ENCODE assay signal across 1 cellular context in the genomic region with DNA sequence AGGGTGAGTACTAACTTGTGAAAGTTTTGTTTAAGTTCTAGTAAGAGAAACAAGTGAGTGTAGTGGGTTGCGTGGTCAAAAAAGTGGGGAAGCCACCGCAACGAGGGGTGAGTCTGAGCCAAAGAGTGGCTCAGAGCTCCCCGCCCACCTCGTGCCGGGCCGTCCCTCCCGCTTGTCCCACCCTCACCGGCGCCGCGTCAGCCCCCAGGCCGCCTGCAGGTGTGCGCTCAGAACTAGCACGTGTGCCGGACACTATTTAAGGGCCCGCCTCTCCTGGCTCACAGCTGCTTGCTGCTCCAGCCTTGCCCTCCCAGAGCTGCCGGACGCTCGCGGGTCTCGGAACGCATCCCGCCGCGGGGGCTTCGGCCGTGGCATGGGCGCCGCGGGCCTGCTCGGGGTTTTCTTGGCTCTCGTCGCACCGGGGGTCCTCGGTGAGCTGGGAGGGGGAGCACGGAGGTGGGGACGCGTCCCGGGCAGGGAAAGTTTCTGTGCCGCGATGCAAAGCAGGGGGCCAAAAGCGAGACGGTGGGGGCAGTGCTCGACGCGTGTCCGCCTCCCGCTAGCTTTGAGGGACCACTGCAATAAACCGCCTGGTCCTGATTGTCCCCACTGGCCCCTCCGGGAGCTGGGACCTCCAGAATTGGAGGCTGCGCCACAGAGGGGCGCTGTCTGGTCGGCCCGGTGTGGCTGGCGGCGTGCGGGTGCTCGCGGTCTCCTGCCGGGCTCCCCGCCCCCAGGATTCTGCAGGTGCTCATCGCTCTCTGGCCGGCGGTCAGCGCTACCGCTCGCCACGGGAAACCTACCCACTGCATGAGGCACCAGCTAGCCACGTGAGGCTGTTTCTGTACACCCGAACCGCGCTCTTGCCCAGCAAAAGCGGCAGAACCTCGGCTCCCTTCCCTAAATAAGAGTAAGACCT.
TF ChIP-seq lines count a peak whose summit lies in the region.

Gene CR2, plus strand, starts transcription at position 283 of the 919 bp plus-strand sequence. Its CDS starts 91 bp downstream, at position 374.

TF ChIP-seq in K562, 482 proteins besides CTCF, POLR2A, EP300 and RAD21 (continued from another document and continues in another):
- TF ChIP-seq KLF13 (tag; IDR thresholded peaks at IDR 0.05; ENCODE audit: borderline replicate concordance, low read depth), result no peak
- no peak for TF ChIP-seq ETV6 (IDR thresholded peaks at IDR 0.05; ENCODE audit: borderline replicate concordance in 1 of 2, low read depth in 2 of 2, low read length in 1 of 2)
- TF ChIP-seq ETV6 (CRISPR knock-in tag; IDR thresholded peaks at IDR 0.05; ENCODE audit: borderline replicate concordance), result no peak
- no peak for TF ChIP-seq ZNF212 (CRISPR knock-in tag; IDR thresholded peaks at IDR 0.05)
- TF ChIP-seq SIN3B (IDR thresholded peaks at IDR 0.05; ENCODE audit: low read depth), result no peak
- no peak for TF ChIP-seq C11orf30 (IDR thresholded peaks at IDR 0.05; ENCODE audit: low read depth)
- TF ChIP-seq, protein P1, sequence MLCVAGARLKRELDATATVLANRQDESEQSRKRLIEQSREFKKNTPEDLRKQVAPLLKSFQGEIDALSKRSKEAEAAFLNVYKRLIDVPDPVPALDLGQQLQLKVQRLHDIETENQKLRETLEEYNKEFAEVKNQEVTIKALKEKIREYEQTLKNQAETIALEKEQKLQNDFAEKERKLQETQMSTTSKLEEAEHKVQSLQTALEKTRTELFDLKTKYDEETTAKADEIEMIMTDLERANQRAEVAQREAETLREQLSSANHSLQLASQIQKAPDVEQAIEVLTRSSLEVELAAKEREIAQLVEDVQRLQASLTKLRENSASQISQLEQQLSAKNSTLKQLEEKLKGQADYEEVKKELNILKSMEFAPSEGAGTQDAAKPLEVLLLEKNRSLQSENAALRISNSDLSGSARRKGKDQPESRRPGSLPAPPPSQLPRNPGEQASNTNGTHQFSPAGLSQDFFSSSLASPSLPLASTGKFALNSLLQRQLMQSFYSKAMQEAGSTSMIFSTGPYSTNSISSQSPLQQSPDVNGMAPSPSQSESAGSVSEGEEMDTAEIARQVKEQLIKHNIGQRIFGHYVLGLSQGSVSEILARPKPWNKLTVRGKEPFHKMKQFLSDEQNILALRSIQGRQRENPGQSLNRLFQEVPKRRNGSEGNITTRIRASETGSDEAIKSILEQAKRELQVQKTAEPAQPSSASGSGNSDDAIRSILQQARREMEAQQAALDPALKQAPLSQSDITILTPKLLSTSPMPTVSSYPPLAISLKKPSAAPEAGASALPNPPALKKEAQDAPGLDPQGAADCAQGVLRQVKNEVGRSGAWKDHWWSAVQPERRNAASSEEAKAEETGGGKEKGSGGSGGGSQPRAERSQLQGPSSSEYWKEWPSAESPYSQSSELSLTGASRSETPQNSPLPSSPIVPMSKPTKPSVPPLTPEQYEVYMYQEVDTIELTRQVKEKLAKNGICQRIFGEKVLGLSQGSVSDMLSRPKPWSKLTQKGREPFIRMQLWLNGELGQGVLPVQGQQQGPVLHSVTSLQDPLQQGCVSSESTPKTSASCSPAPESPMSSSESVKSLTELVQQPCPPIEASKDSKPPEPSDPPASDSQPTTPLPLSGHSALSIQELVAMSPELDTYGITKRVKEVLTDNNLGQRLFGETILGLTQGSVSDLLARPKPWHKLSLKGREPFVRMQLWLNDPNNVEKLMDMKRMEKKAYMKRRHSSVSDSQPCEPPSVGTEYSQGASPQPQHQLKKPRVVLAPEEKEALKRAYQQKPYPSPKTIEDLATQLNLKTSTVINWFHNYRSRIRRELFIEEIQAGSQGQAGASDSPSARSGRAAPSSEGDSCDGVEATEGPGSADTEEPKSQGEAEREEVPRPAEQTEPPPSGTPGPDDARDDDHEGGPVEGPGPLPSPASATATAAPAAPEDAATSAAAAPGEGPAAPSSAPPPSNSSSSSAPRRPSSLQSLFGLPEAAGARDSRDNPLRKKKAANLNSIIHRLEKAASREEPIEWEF (CRISPR knock-in tag; IDR thresholded peaks at IDR 0.05), result no peak
- TF ChIP-seq SREBF2 (CRISPR knock-in tag; IDR thresholded peaks at IDR 0.05), result no peak
- no peak for TF ChIP-seq RFX1 (IDR thresholded peaks at IDR 0.05)
- TF ChIP-seq ZNF766 (CRISPR knock-in tag; conservative IDR thresholded peaks at IDR 0.05), result 0 out of 2 replicates have a peak, but pooled peaks have one; percentile 25
- no peak for TF ChIP-seq ZBTB26 (CRISPR knock-in tag; IDR thresholded peaks at IDR 0.05)
- no peak for TF ChIP-seq OTX1 (CRISPR knock-in tag; IDR thresholded peaks at IDR 0.05)
- no peak for TF ChIP-seq ZBTB43 (CRISPR knock-in tag; IDR thresholded peaks at IDR 0.05)
- no peak for TF ChIP-seq PKNOX1 (IDR thresholded peaks at IDR 0.05)
- TF ChIP-seq REST (CRISPR knock-in tag; IDR thresholded peaks at IDR 0.05; ENCODE audit: low read depth), result no peak
- TF ChIP-seq RNF2 (IDR thresholded peaks at IDR 0.05), result no peak
- no peak for TF ChIP-seq NR4A1 (CRISPR knock-in tag; IDR thresholded peaks at IDR 0.05)
- no peak for TF ChIP-seq NR4A1 (tag; IDR thresholded peaks at IDR 0.05)
- TF ChIP-seq ESRRB (CRISPR knock-in tag; IDR thresholded peaks at IDR 0.05; ENCODE audit: borderline replicate concordance), result no peak
- no peak for TF ChIP-seq ZNF347 (CRISPR knock-in tag; IDR thresholded peaks at IDR 0.05; ENCODE audit: low read depth)
- no peak for TF ChIP-seq GABPB2 (CRISPR knock-in tag; conservative IDR thresholded peaks at IDR 0.05)
- TF ChIP-seq, protein P2, sequence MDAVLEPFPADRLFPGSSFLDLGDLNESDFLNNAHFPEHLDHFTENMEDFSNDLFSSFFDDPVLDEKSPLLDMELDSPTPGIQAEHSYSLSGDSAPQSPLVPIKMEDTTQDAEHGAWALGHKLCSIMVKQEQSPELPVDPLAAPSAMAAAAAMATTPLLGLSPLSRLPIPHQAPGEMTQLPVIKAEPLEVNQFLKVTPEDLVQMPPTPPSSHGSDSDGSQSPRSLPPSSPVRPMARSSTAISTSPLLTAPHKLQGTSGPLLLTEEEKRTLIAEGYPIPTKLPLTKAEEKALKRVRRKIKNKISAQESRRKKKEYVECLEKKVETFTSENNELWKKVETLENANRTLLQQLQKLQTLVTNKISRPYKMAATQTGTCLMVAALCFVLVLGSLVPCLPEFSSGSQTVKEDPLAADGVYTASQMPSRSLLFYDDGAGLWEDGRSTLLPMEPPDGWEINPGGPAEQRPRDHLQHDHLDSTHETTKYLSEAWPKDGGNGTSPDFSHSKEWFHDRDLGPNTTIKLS (IDR thresholded peaks at IDR 0.05; ENCODE audit: borderline replicate concordance, low read depth), result no peak
- TF ChIP-seq MCM2 (IDR thresholded peaks at IDR 0.05; ENCODE audit: low read depth), result no peak
- TF ChIP-seq MEIS2 (IDR thresholded peaks at IDR 0.05; ENCODE audit: partially characterized antibody), result no peak
- TF ChIP-seq RBM34 (IDR thresholded peaks at IDR 0.05; ENCODE audit: borderline replicate concordance, insufficient read depth, low read length), result no peak
- no peak for TF ChIP-seq ZNF324 (CRISPR knock-in tag; IDR thresholded peaks at IDR 0.05)
- no peak for TF ChIP-seq ZNF354B (CRISPR knock-in tag; IDR thresholded peaks at IDR 0.05)
- no peak for TF ChIP-seq ATF2 (CRISPR knock-in tag; IDR thresholded peaks at IDR 0.05)
- TF ChIP-seq, protein P3, sequence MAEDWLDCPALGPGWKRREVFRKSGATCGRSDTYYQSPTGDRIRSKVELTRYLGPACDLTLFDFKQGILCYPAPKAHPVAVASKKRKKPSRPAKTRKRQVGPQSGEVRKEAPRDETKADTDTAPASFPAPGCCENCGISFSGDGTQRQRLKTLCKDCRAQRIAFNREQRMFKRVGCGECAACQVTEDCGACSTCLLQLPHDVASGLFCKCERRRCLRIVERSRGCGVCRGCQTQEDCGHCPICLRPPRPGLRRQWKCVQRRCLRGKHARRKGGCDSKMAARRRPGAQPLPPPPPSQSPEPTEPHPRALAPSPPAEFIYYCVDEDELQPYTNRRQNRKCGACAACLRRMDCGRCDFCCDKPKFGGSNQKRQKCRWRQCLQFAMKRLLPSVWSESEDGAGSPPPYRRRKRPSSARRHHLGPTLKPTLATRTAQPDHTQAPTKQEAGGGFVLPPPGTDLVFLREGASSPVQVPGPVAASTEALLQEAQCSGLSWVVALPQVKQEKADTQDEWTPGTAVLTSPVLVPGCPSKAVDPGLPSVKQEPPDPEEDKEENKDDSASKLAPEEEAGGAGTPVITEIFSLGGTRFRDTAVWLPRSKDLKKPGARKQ (CRISPR knock-in tag; IDR thresholded peaks at IDR 0.05), result no peak
- TF ChIP-seq NR3C1 (CRISPR knock-in tag; IDR thresholded peaks at IDR 0.05), result 0 out of 2 replicates have a peak, but pooled peaks have one; percentile 25
- no peak for TF ChIP-seq FOXO4 (CRISPR knock-in tag; IDR thresholded peaks at IDR 0.05)
- no peak for TF ChIP-seq ZKSCAN8 (CRISPR knock-in tag; IDR thresholded peaks at IDR 0.05)
- TF ChIP-seq CBX2 (IDR thresholded peaks at IDR 0.05; ENCODE audit: insufficient read depth, low read length, poor library complexity, severe bottlenecking), result no peak
- no peak for TF ChIP-seq ZBTB8A (IDR thresholded peaks at IDR 0.05; ENCODE audit: partially characterized antibody)
- TF ChIP-seq RB1 (IDR thresholded peaks at IDR 0.05; ENCODE audit: low read depth), result no peak
- no peak for TF ChIP-seq KDM4B (IDR thresholded peaks at IDR 0.05; ENCODE audit: borderline replicate concordance in 2 of 2, low read depth in 1 of 2)
